8 cellular contexts compared by ENCODE assay signal in genomic region chr10:132443605-132443997, GRCh38. TPM values are rescaled to one million over a fixed set of nuclear protein-coding genes. Genes with fewer than 3 reads are reported as not detected.
A peak's percentile ranks its signal among the peaks of the same experiment; 100 is the strongest.
DNase-seq lines count a peak whose midpoint lies in the region; ATAC-seq, FAIRE-seq and TF ChIP-seq lines count a peak whose summit lies in the region.

No MANE protein-coding gene starts in this region.

- DNase-seq in GM20000 (ENCODE audit: low spot score) (peak; percentile 69), PC-3 (peak; percentile 48), kidney tubule cell (ENCODE audit: low spot score) (peak; percentile 45), RCC 7860 (ENCODE audit: low spot score) (no peak), NCI-H2107 treated with DMSO at 0.1 percent for 48 hours (lab: John Stamatoyannopoulos, UW; ENCODE audit: unreplicated experiment) (no peak)
- DNase-seq in activated T-cell treated with anti-CD3 and anti-CD28 coated beads, Interleukin-2, amount 50 U/mL, for 72 hours: peak; percentile 79 to 80
- DNase-seq in stimulated activated naive B cell treated with anti-CD40 and anti-IgM and Interleukin-4, amounts not matched to agents 10 μg/mL and 1 μg/mL and 100 μg/mL, for 72 hours: no peak

- no peak overlapping the region for H3K4me3 ChIP-seq in PC-3 (ENCODE audit: low read length)

- no peak overlapping the region for H3K27ac Mint-ChIP-seq in activated T-cell treated with anti-CD3 and anti-CD28 coated beads, Interleukin-2, amount 50 U/mL, for 72 hours
- H3K27ac Mint-ChIP-seq in stimulated activated naive B cell treated with anti-CD40 and anti-IgM and Interleukin-4, amounts not matched to agents 10 μg/mL and 1 μg/mL and 100 μg/mL, for 72 hours: peak overlapping the region; percentile 25

- H3K36me3 Mint-ChIP-seq in activated T-cell treated with anti-CD3 and anti-CD28 coated beads, Interleukin-2, amount 50 U/mL, for 72 hours (ENCODE audit: insufficient read depth in 2 of 2): no peaks in the 10 kb centered on the region
- no peaks in the 10 kb centered on the region for H3K36me3 Mint-ChIP-seq in stimulated activated naive B cell treated with anti-CD40 and anti-IgM and Interleukin-4, amounts not matched to agents 10 μg/mL and 1 μg/mL and 100 μg/mL, for 72 hours

- FAIRE-seq in RCC 7860 (lab: Jason Lieb, UNC): no peak

- POLR2A ChIA-PET in PC-3 (lab: Charles Lee; ENCODE audit: unreplicated experiment): interaction anchor here (0.7 kb wide), 1 partner anchor 25 kb away, joined by 3 read pairs; no protein-coding TSS in a partner anchor

- TF ChIP-seq CTCF in GM20000 (IDR thresholded peaks at IDR 0.05; ENCODE audit: extremely low read depth, missing control alignments): peak; percentile 29
- peak; percentile 54 for TF ChIP-seq CTCF in PC-3 (conservative IDR thresholded peaks at IDR 0.05; ENCODE audit: low read depth, low read length)

- no peaks in the 10 kb centered on the region for H3K9me3 ChIP-seq in PC-3 (ENCODE audit: low read length)

- H3F3A ChIP-seq in PC-3 (ENCODE audit: low read length, unreplicated experiment): no peaks in the 10 kb centered on the region

- no peaks in the 10 kb centered on the region for H3K27me3 ChIP-seq in PC-3 (ENCODE audit: low read length)

- peaks cover 0 to 2% of the 10 kb centered on the region in 2 donors for H3K9me3 Mint-ChIP-seq in activated T-cell treated with anti-CD3 and anti-CD28 coated beads, Interleukin-2, amount 50 U/mL, for 72 hours
- H3K9me3 Mint-ChIP-seq in stimulated activated naive B cell treated with anti-CD40 and anti-IgM and Interleukin-4, amounts not matched to agents 10 μg/mL and 1 μg/mL and 100 μg/mL, for 72 hours: no peaks in the 10 kb centered on the region

- no peak overlapping the region for H3K4me2 ChIP-seq in PC-3 (ENCODE audit: low read length)

- no peaks in the 10 kb centered on the region for H3K9me2 ChIP-seq in PC-3 (replicated peaks; ENCODE audit: low read length)

- no peak overlapping the region for H3K9ac ChIP-seq in PC-3 (ENCODE audit: low read length)

- peaks cover 46% of the 10 kb centered on the region for H3K4me1 Mint-ChIP-seq in activated T-cell treated with anti-CD3 and anti-CD28 coated beads, Interleukin-2, amount 50 U/mL, for 72 hours (ENCODE audit: low read depth)
- peaks cover 29 to 59% of the 10 kb centered on the region in 2 donors for H3K4me1 Mint-ChIP-seq in stimulated activated naive B cell treated with anti-CD40 and anti-IgM and Interleukin-4, amounts not matched to agents 10 μg/mL and 1 μg/mL and 100 μg/mL, for 72 hours

- ATAC-seq in PC-3 (peak; percentile 42; the same call in 1 of the 2 replicates), HG03280 (IDR thresholded peaks at IDR 0.05; ENCODE audit: unreplicated experiment) (no peak)
- ATAC-seq in activated T-cell treated with anti-CD3 and anti-CD28 coated beads, Interleukin-2, amount 50 U/mL, for 72 hours (replicated peaks in 1 of 2): peak; percentile 28 to 31
- ATAC-seq in stimulated activated naive B cell treated with anti-CD40 and anti-IgM and Interleukin-4, amounts not matched to agents 10 μg/mL and 1 μg/mL and 100 μg/mL, for 72 hours (replicated peaks): peak; percentile 70 to 76

- no TSS peak for BruUV-seq in PC-3 (replicated peaks; lab: Mats Ljungman, UMichigan)

- no peak overlapping the region for H3K4me3 Mint-ChIP-seq in activated T-cell treated with anti-CD3 and anti-CD28 coated beads, Interleukin-2, amount 50 U/mL, for 72 hours
- peak overlapping the region in 1 of 2 donors; percentile 28 for H3K4me3 Mint-ChIP-seq in stimulated activated naive B cell treated with anti-CD40 and anti-IgM and Interleukin-4, amounts not matched to agents 10 μg/mL and 1 μg/mL and 100 μg/mL, for 72 hours

- no peaks in the 10 kb centered on the region for H3K27me3 Mint-ChIP-seq in activated T-cell treated with anti-CD3 and anti-CD28 coated beads, Interleukin-2, amount 50 U/mL, for 72 hours (ENCODE audit: low read depth)
- no peaks in the 10 kb centered on the region for H3K27me3 Mint-ChIP-seq in stimulated activated naive B cell treated with anti-CD40 and anti-IgM and Interleukin-4, amounts not matched to agents 10 μg/mL and 1 μg/mL and 100 μg/mL, for 72 hours

- H3K36me3 ChIP-seq in PC-3 (ENCODE audit: low read depth, low read length): no peaks in the 10 kb centered on the region

- H3K4me1 ChIP-seq in PC-3 (ENCODE audit: insufficient read depth, low read length): peaks cover 20% of the 10 kb centered on the region

- intact Hi-C loops in PC-3 (cut with micrococcal nuclease): no loop called here

- no peaks in the 10 kb centered on the region for H4K20me1 ChIP-seq in PC-3 (ENCODE audit: low read length)

- no peak overlapping the region for H2AFZ ChIP-seq in PC-3 (ENCODE audit: low read length)

- CTCF ChIA-PET in PC-3 (lab: Charles Lee): no interaction called here

- H3K79me2 ChIP-seq in PC-3 (ENCODE audit: low read length): no peaks in the 10 kb centered on the region

- H3K27ac ChIP-seq in PC-3 (ENCODE audit: low read length): no peak overlapping the region

RNA-seq across cellular contexts. Expression of gene PWWP2B, which starts 46.6 kb away (rescaled TPM):
- 24.5 and 41.5 TPM in 2 replicates for total RNA-seq in PC-3 (2014; rRNA removed)
- 1 to 10 TPM; 3.1 to 5.2 TPM for total RNA-seq in activated T-cell treated with anti-CD3 and anti-CD28 coated beads, Interleukin-2, amount 50 U/mL, for 72 hours

Comparison
In these comparisons a context has a peak if more than half of its experiments do, and no peak if none do; other contexts are left out.
1. DNase-seq: peak in GM20000 (single experiment), PC-3 (single experiment), activated T-cell treated with anti-CD3 and anti-CD28 coated beads, Interleukin-2, amount 50 U/mL, for 72 hours (2 of 2) and kidney tubule cell (single experiment); none in stimulated activated naive B cell treated with anti-CD40 and anti-IgM and Interleukin-4, amounts not matched to agents 10 μg/mL and 1 μg/mL and 100 μg/mL, for 72 hours (single experiment), RCC 7860 (single experiment) and NCI-H2107 treated with DMSO at 0.1 percent for 48 hours (single experiment).